Comparison of ENCODE assay signal across 8 cellular contexts in the genomic region with DNA sequence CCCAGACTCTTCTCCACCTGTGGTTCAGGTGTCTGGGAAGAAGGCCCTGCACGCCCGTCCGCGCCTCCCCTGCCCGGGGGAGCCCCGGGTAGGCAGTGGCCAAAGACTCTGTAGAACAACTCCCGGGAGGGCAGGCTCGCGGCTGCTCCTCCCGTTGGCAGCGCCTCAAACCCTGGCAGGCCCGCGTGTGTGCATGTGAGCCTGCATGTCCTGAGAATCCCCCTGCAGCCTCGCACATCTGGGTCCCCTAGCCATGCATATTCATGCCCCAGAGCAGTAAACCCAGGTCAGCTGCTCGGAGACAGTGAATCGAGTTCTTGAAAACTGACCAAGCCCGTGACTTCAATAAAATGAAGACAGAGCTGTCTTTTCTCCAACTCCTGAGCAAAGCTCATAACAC.
A peak's percentile ranks its signal among the peaks of the same experiment; 100 is the strongest.
DNase-seq lines count a peak whose midpoint lies in the region; ATAC-seq and TF ChIP-seq lines count a peak whose summit lies in the region.

No MANE protein-coding gene starts in this region.

- H3K27me3 ChIP-seq in iPS-18a (ENCODE audit: control insufficient read depth, insufficient read depth, low read length) (peaks cover 53% of the 10 kb centered on the region), skeletal muscle satellite cell (ENCODE audit: control insufficient read depth, insufficient read depth, low read length) (no peaks in the 10 kb centered on the region)

- peak; percentile 55 for ATAC-seq in GM21381 (IDR thresholded peaks at IDR 0.05; ENCODE audit: unreplicated experiment)

- H3K9ac ChIP-seq in iPS-18a (ENCODE audit: low read length) (peak overlapping the region; percentile 21), skeletal muscle satellite cell (ENCODE audit: low read depth, low read length) (peak overlapping the region; percentile 63)

- H3K4me1 ChIP-seq in iPS-18a (ENCODE audit: control insufficient read depth, low read depth, low read length): peaks cover 42% of the 10 kb centered on the region
- H3K4me1 ChIP-seq in skeletal muscle satellite cell (ENCODE audit: control insufficient read depth, insufficient read depth, low read length): peaks cover 18% of the 10 kb centered on the region

- no peaks in the 10 kb centered on the region for H3K36me3 ChIP-seq in iPS-18a (ENCODE audit: control insufficient read depth, low read depth, low read length)
- H3K36me3 ChIP-seq in skeletal muscle satellite cell (ENCODE audit: insufficient read depth, low read length): no peaks in the 10 kb centered on the region

- no peak overlapping the region for H3K27ac ChIP-seq in iPS-18a (ENCODE audit: low read length)

- TF ChIP-seq RAD21 in Ishikawa (IDR thresholded peaks at IDR 0.05; ENCODE audit: low read depth): no peak

- TF ChIP-seq EP300 in Ishikawa (IDR thresholded peaks at IDR 0.05; ENCODE audit: borderline replicate concordance): no peak

- peak; percentile 39 for DNase-seq in EL
- peak; percentile 73 for DNase-seq in astrocyte of the hippocampus (ENCODE audit: low read depth, low spot score)
- DNase-seq in DMS114 treated with DMSO at 0.1 percent for 48 hours (lab: John Stamatoyannopoulos, UW; ENCODE audit: unreplicated experiment): no peak
- DNase-seq in NCI-H524 treated with DMSO at 0.1 percent for 48 hours (lab: John Stamatoyannopoulos, UW): no peak

- peak overlapping the region; percentile 97 for H3K4me2 ChIP-seq in skeletal muscle satellite cell (ENCODE audit: low read length)

- H3K9me3 ChIP-seq in iPS-18a (ENCODE audit: control insufficient read depth, low read depth, low read length) (no peaks in the 10 kb centered on the region), skeletal muscle satellite cell (replicated peaks; ENCODE audit: low read length) (no peaks in the 10 kb centered on the region)

- H3K4me3 ChIP-seq in iPS-18a (ENCODE audit: low read length) (peak overlapping the region; percentile 62), skeletal muscle satellite cell (ENCODE audit: low read length) (peak overlapping the region; percentile 70)

TF ChIP-seq in Ishikawa, 13 proteins besides CTCF, POLR2A, EP300 and RAD21:
- peak; percentile 62 for TF ChIP-seq ZBTB7A (IDR thresholded peaks at IDR 0.05; ENCODE audit: low read depth)
- TF ChIP-seq, protein P1, sequence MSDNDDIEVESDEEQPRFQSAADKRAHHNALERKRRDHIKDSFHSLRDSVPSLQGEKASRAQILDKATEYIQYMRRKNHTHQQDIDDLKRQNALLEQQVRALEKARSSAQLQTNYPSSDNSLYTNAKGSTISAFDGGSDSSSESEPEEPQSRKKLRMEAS (IDR thresholded peaks at IDR 0.05): peak; percentile 90
- TF ChIP-seq FOXM1 (IDR thresholded peaks at IDR 0.05; ENCODE audit: borderline replicate concordance, low read depth): no peak
- peak; percentile 60 for TF ChIP-seq NFIC (IDR thresholded peaks at IDR 0.05)

Comparison
In these comparisons a context has a peak if more than half of its experiments do, and no peak if none do; other contexts are left out.
1. DNase-seq: peak in EL (single experiment) and astrocyte of the hippocampus (single experiment); none in DMS114 treated with DMSO at 0.1 percent for 48 hours (single experiment) and NCI-H524 treated with DMSO at 0.1 percent for 48 hours (single experiment).